Comparison of ENCODE assay signal across 15 cellular contexts in genomic region chr6:152130441-152130840, GRCh38.
A peak's percentile ranks its signal among the peaks of the same experiment; 100 is the strongest.
DNase-seq lines count a peak whose midpoint lies in the region; ATAC-seq and TF ChIP-seq lines count a peak whose summit lies in the region.
"Had no signal": no experiment of that assay in that cellular context is flagged by ENCODE, and none has a peak within 500 bp of the region (broad histone marks: within the 10 kb centered on the region; RNA-seq: fewer than 3 reads in every experiment).

No MANE protein-coding gene starts in this region.

- H3K9me3 Mint-ChIP-seq in activated CD4-positive, alpha-beta T cell treated with anti-CD3 and anti-CD28 coated beads, Interleukin-2, amount 10 ng/mL, durations not matched to agents 24 days and 14 days: no peaks in the 10 kb centered on the region
- H3K9me3 Mint-ChIP-seq: type B pancreatic cell had no signal

- intact Hi-C loops in activated CD4-positive, alpha-beta T cell treated with anti-CD3 and anti-CD28 coated beads, Interleukin-2, amount 10 ng/mL, durations not matched to agents 24 days and 14 days (cut with micrococcal nuclease): no loop called here
- intact Hi-C loops in lower lobe of right lung (cut with DNase I): no loop called here

- H3K4me3 ChIP-seq in coronary artery (peak overlapping the region; percentile 58), lower lobe of right lung (peak overlapping the region; percentile 48), stomach smooth muscle (ENCODE audit: low read length in 2 of 2) (peak overlapping the region in 1 of 2 donors; percentile 57)

- ATAC-seq in lower lobe of right lung: peak in 1 of 2 donors; percentile 32

- H3K27ac ChIP-seq in coronary artery (peak overlapping the region; percentile 15 to 47), lower lobe of right lung (peak overlapping the region; percentile 80), stomach smooth muscle (ENCODE audit: low read length) (peak overlapping the region; percentile 65)

- no peak for DNase-seq in activated CD4-positive, alpha-beta T cell treated with anti-CD3 and anti-CD28 coated beads, Interleukin-2, amount 10 ng/mL, durations not matched to agents 24 days and 14 days
- no peak for DNase-seq in activated CD4-positive, alpha-beta T cell treated with anti-CD3 and anti-CD28 coated beads for 1 hour
- DNase-seq in coronary artery (ENCODE audit: low spot score): no peak
- DNase-seq in lower lobe of right lung: no peak
- DNase-seq in NCI-H1436 (lab: John Stamatoyannopoulos, UW): no peak
- no peak for DNase-seq in GOT3 (lab: John Stamatoyannopoulos, UW)
- DNase-seq in NCI-H1048 (lab: John Stamatoyannopoulos, UW): no peak
- DNase-seq: 8988T; DMS 273 treated with DMSO at 0.1 percent for 48 hours; effector CD8-positive, alpha-beta T cell; HCEC 1CT; NCI-H1105; RPMI8226 had no signal

- H3K4me1 ChIP-seq in lower lobe of right lung (peaks cover 16% of the 10 kb centered on the region), stomach smooth muscle (ENCODE audit: control insufficient read depth, insufficient read depth, low read length) (peaks cover 5% of the 10 kb centered on the region)

- TF ChIP-seq CTCF in coronary artery (IDR thresholded peaks at IDR 0.05) (no peak), lower lobe of right lung (IDR thresholded peaks at IDR 0.05) (no peak)

- no peaks in the 10 kb centered on the region for H3K27me3 ChIP-seq in lower lobe of right lung (ENCODE audit: low read depth)
- no peaks in the 10 kb centered on the region for H3K27me3 ChIP-seq in stomach smooth muscle (ENCODE audit: control insufficient read depth in 1 of 2, insufficient read depth in 2 of 2, low read length in 2 of 2)

- H3K9me3 ChIP-seq in lower lobe of right lung: no peaks in the 10 kb centered on the region
- H3K9me3 ChIP-seq in stomach smooth muscle (ENCODE audit: control insufficient read depth in 2 of 2, low read length in 2 of 2): no peaks in the 10 kb centered on the region

- H3K9ac ChIP-seq in stomach smooth muscle (ENCODE audit: low read length in 2 of 2): no peak overlapping the region

- peak overlapping the region; percentile 60 for H3K27ac Mint-ChIP-seq in activated CD4-positive, alpha-beta T cell treated with anti-CD3 and anti-CD28 coated beads, Interleukin-2, amount 10 ng/mL, durations not matched to agents 24 days and 14 days
- H3K27ac Mint-ChIP-seq: type B pancreatic cell had no signal

- H3K4me1 Mint-ChIP-seq in activated CD4-positive, alpha-beta T cell treated with anti-CD3 and anti-CD28 coated beads, Interleukin-2, amount 10 ng/mL, durations not matched to agents 24 days and 14 days: peaks cover 3% of the 10 kb centered on the region

- peaks cover 51% of the 10 kb centered on the region for H3K36me3 Mint-ChIP-seq in activated CD4-positive, alpha-beta T cell treated with anti-CD3 and anti-CD28 coated beads, Interleukin-2, amount 10 ng/mL, durations not matched to agents 24 days and 14 days (ENCODE audit: low read depth)

- no peak overlapping the region for H3K4me3 Mint-ChIP-seq in activated CD4-positive, alpha-beta T cell treated with anti-CD3 and anti-CD28 coated beads, Interleukin-2, amount 10 ng/mL, durations not matched to agents 24 days and 14 days
- H3K4me3 Mint-ChIP-seq: type B pancreatic cell had no signal

- no peaks in the 10 kb centered on the region for H3K27me3 Mint-ChIP-seq in activated CD4-positive, alpha-beta T cell treated with anti-CD3 and anti-CD28 coated beads, Interleukin-2, amount 10 ng/mL, durations not matched to agents 24 days and 14 days
- H3K27me3 Mint-ChIP-seq: type B pancreatic cell had no signal

- H3K36me3 ChIP-seq in lower lobe of right lung: peaks cover 85% of the 10 kb centered on the region
- H3K36me3 ChIP-seq in stomach smooth muscle (ENCODE audit: control insufficient read depth in 2 of 2, insufficient read depth in 2 of 2, low read length in 2 of 2): peaks cover 57 to 63% of the 10 kb centered on the region in 2 donors
